ENCODE assay signal across 19 cellular contexts in the genomic region with DNA sequence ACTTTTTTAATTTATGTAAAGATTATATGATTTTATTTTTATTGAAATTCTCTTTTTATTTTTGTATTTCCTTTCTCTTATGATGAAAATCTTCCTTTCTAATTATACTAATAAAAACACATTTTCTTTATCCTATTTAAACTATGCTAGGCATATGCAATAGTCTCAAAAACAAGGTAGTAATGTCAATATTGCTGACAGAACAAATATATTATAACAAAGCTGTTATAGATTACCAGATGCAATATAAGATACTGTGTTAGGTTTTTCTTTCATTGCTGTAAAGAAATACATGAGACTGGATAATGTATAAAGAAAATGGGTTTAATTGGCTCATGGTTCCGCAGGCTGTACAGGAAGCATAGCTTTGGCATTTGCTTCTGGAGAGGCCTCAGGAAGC.
DNase-seq lines count a peak whose midpoint lies in the region; ATAC-seq, FAIRE-seq and TF ChIP-seq lines count a peak whose summit lies in the region.
"Had no signal": no experiment of that assay in that cellular context is flagged by ENCODE, and none has a peak within 500 bp of the region (broad histone marks: within the 10 kb centered on the region; RNA-seq: fewer than 3 reads in every experiment).

No MANE protein-coding gene starts in this region.

- no peak overlapping the region for H3K23ac ChIP-seq in IMR-90 (ENCODE audit: low read depth, low read length)

- ATAC-seq in IMR-90 (ENCODE audit: low read depth) (no peak), psoas muscle (no peak), GM18517 (IDR thresholded peaks at IDR 0.05; ENCODE audit: unreplicated experiment) (no peak)

- DNase-seq in IMR-90 (no peak), psoas muscle (no peak), colonic mucosa (no peak)
- DNase-seq in stimulated activated CD4-positive, alpha-beta T cell treated with anti-CD3 and anti-CD28 coated beads, Interleukin-2, amount 100 ng/mL, for 48 hours, result no peak
- DNase-seq: AML-193; Caco-2; CD4-positive, alpha-beta T cell; DMS79; GDM1; GOT3; HCEC 1CT; KG1 had no signal

- H3K27me3 ChIP-seq in IMR-90 (ENCODE audit: control insufficient read depth, insufficient read depth, low read length), result no peaks in the 10 kb centered on the region
- H3K27me3 ChIP-seq in psoas muscle (ENCODE audit: insufficient read depth in 3 of 3, low read length in 2 of 3), result no peaks in the 10 kb centered on the region
- H3K27me3 ChIP-seq in colonic mucosa, result no peaks in the 10 kb centered on the region

- no peak overlapping the region for H3K4me2 ChIP-seq in IMR-90 (ENCODE audit: low read depth, low read length)

- no peak overlapping the region for H2BK120ac ChIP-seq in IMR-90 (ENCODE audit: low read depth, low read length)

- no peaks in the 10 kb centered on the region for H3K79me1 ChIP-seq in IMR-90 (ENCODE audit: low read depth in 1 of 2, low read length in 2 of 2)

- no peak overlapping the region for H2AK9ac ChIP-seq in IMR-90 (replicated peaks; ENCODE audit: low read depth, low read length, poor library complexity)

- no peaks in the 10 kb centered on the region for H3K9me1 ChIP-seq in IMR-90 (ENCODE audit: insufficient read depth, low read length)

- H3K9ac ChIP-seq in IMR-90 (ENCODE audit: low read depth, low read length) (no peak overlapping the region), colonic mucosa (ENCODE audit: low read depth in 2 of 2, low read length in 2 of 2) (no peak overlapping the region)

- no peaks in the 10 kb centered on the region for H3K36me3 ChIP-seq in IMR-90 (ENCODE audit: control insufficient read depth, insufficient read depth, low read length)
- no peaks in the 10 kb centered on the region for H3K36me3 ChIP-seq in psoas muscle (ENCODE audit: insufficient read depth in 1 of 2, low read depth in 1 of 2)
- no peaks in the 10 kb centered on the region for H3K36me3 ChIP-seq in colonic mucosa

- CTCF ChIA-PET in IMR-90 (lab: Yijun Ruan, JAX), result no interaction called here

- TF ChIP-seq POLR2A in IMR-90 (IDR thresholded peaks at IDR 0.05; ENCODE audit: low read depth, low read length), result no peak

- no peak overlapping the region for H2AFZ ChIP-seq in IMR-90 (replicated peaks; ENCODE audit: low read length, poor library complexity)

- dilution Hi-C loops in IMR-90 (cut with HindIII; ENCODE audit: low sequenced_read_pairs, unreplicated experiment), result no loop called here

- H3K56ac ChIP-seq in IMR-90 (ENCODE audit: extremely low read depth, insufficient read depth, low read length), result no peak overlapping the region

- H2AK5ac ChIP-seq in IMR-90 (ENCODE audit: low read depth, low read length), result no peak overlapping the region

- H3K4me3 ChIP-seq in IMR-90 (ENCODE audit: insufficient read depth, low read depth, low read length) (no peak overlapping the region), psoas muscle (no peak overlapping the region), colonic mucosa (no peak overlapping the region)

- no CpG with 5 or more reads among the region's 1 CpG for WGBS in IMR-90 (ENCODE audit: extremely low coverage in 2 of 2, insufficient read length in 1 of 2), 2 experiments
- 63 to 88% (median 64%) methylated on average over 1 of the region's 1 CpG for WGBS in psoas muscle, 3 donors

- H2BK15ac ChIP-seq in IMR-90 (ENCODE audit: low read depth, low read length), result no peak overlapping the region

- no peak overlapping the region for H2BK5ac ChIP-seq in IMR-90 (ENCODE audit: low read depth, low read length, poor library complexity, severe bottlenecking)

- H3K9me3 ChIP-seq in IMR-90 (ENCODE audit: control insufficient read depth, insufficient read depth, low read length) (peaks cover 10% of the 10 kb centered on the region), psoas muscle (no peaks in the 10 kb centered on the region), colonic mucosa (no peaks in the 10 kb centered on the region)
- H3K9me3 ChIP-seq: Caco-2 had no signal

- TF ChIP-seq RAD21 in IMR-90 (IDR thresholded peaks at IDR 0.05; ENCODE audit: low read length), result no peak

- in situ Hi-C loops in IMR-90 (cut with MboI; ENCODE audit: low sequenced_read_pairs), result no loop called here

- intact Hi-C loops in IMR-90 (cut with micrococcal nuclease) (no loop called here), psoas muscle (cut with DNase I) (no loop called here), colonic mucosa (cut with DNase I) (no loop called here)

- FAIRE-seq in colon (lab: Jason Lieb, UNC), result peak; percentile 68
- FAIRE-seq: A204.1, D721Med, GM12892, GM18507 had no signal

- no peak overlapping the region for H4K8ac ChIP-seq in IMR-90 (ENCODE audit: low read depth in 2 of 2, low read length in 2 of 2)

- H3K4ac ChIP-seq in IMR-90 (ENCODE audit: low read depth, low read length), result no peak overlapping the region

- H2BK20ac ChIP-seq in IMR-90 (ENCODE audit: low read depth, low read length), result no peak overlapping the region

- H3K4me1 ChIP-seq in IMR-90 (ENCODE audit: control insufficient read depth, insufficient read depth, low read length) (no peaks in the 10 kb centered on the region), psoas muscle (peaks cover 15% of the 10 kb centered on the region), colonic mucosa (no peaks in the 10 kb centered on the region)
- H3K4me1 ChIP-seq: Caco-2 had no signal

- no peak overlapping the region for H3K14ac ChIP-seq in IMR-90 (replicated peaks; ENCODE audit: low read depth, low read length)

- H4K20me1 ChIP-seq in IMR-90 (ENCODE audit: insufficient read depth, low read length), result no peaks in the 10 kb centered on the region

- H4K5ac ChIP-seq in IMR-90 (ENCODE audit: low read depth, low read length), result no peak overlapping the region

- POLR2A ChIA-PET in IMR-90 (lab: Charles Lee; ENCODE audit: unreplicated experiment), result no interaction called here

- TF ChIP-seq CTCF in IMR-90 (conservative IDR thresholded peaks at IDR 0.05; ENCODE audit: low read depth, low read length) (no peak), psoas muscle (IDR thresholded peaks at IDR 0.05) (no peak), colonic mucosa (IDR thresholded peaks at IDR 0.05) (no peak)

- H3K27ac ChIP-seq in IMR-90 (ENCODE audit: insufficient read depth, low read length) (no peak overlapping the region), psoas muscle (peak overlapping the region; percentile 56), colonic mucosa (no peak overlapping the region)
- H3K27ac ChIP-seq: C4-2B had no signal

- H4K91ac ChIP-seq in IMR-90 (ENCODE audit: insufficient read depth, low read depth, low read length), result no peak overlapping the region

- H3K18ac ChIP-seq in IMR-90 (ENCODE audit: low read depth, low read length), result no peak overlapping the region

- BruUV-seq in IMR-90 (replicated peaks; lab: Mats Ljungman, UMichigan), result no TSS peak

TF ChIP-seq in IMR-90, 13 proteins besides CTCF, POLR2A, EP300 and RAD21:
- TF ChIP-seq USF2 (IDR thresholded peaks at IDR 0.05; ENCODE audit: low read depth, low read length) (no peak), MAFK (IDR thresholded peaks at IDR 0.05; ENCODE audit: low read depth, low read length) (peak; percentile 60)
